Comparison of ENCODE assay signal across 8 cellular contexts in the genomic region with DNA sequence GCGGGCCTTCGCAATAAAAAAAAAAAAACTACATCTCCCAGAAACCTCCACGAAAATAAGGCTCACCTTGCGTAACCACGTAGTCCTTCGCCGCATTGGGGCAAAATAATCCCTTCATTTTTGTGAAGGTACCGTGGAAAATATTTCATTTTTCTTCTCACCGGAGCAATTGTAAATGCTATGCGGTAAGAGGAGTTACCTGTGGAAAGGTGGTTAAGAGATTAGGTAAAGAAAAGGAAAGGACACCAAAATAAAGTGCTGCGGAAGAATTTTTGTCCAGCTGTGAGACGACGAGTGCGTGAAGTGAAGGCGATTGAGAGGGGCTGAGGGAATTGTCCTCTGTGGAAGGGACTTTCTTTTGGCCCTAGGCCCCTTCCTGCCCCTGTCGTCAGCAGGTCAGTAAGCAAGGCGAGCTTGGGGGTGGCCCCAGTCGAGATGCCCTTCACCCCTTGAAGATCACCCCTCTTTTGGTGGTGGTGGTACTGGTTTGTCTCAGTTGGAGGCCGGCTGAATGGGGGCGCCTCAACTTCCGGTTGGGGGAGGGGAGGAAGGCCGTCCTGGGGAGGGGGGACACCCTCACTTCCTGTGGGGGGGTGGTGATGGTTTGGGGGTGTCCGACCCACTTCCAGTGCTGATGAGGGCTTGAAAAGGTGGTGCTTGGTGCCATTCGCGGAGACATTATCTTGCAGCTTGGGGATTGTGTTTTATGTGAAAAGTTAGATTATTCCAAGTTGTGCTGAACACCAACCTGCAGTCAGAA. TPM values are rescaled to one million over a fixed set of nuclear protein-coding genes. Genes with fewer than 3 reads are reported as not detected.
A peak's percentile ranks its signal among the peaks of the same experiment; 100 is the strongest.
DNase-seq lines count a peak whose midpoint lies in the region; ATAC-seq and TF ChIP-seq lines count a peak whose summit lies in the region.

A gene (plus strand): TSS at position 279 of the 760 bp plus-strand sequence. CDS start 37,520 bp downstream, outside the sequence.

- H3K9me3 ChIP-seq in T-helper 17 cell (ENCODE audit: control insufficient read depth, low read length, poor library complexity, severe bottlenecking) (no peaks in the 10 kb centered on the region), right cardiac atrium (ENCODE audit: control insufficient read depth, low read length) (no peaks in the 10 kb centered on the region), aorta (ENCODE audit: control insufficient read depth, low read length) (no peaks in the 10 kb centered on the region)

- H3K27ac ChIP-seq in angular gyrus (ENCODE audit: low read depth, low read length) (peak within 1 kb of the TSS; percentile 93), right cardiac atrium (ENCODE audit: low read length) (peak within 1 kb of the TSS; percentile 100), aorta (ENCODE audit: low read depth in 1 of 2, low read length in 2 of 2) (peak within 1 kb of the TSS; percentile 62 to 90)

- H3K27me3 ChIP-seq in right cardiac atrium (ENCODE audit: control insufficient read depth, insufficient read depth): no peaks in the 10 kb centered on the region
- no peaks in the 10 kb centered on the region for H3K27me3 ChIP-seq in aorta (ENCODE audit: control insufficient read depth in 1 of 2, insufficient read depth in 2 of 2, low read length in 1 of 2)

- peaks cover 8% of the 10 kb centered on the region for H3K27me3 Mint-ChIP-seq in T-helper 17 cell

- DNase-seq in NCI-H1436 (lab: John Stamatoyannopoulos, UW): peak; percentile 84
- peak; percentile 19 to 26 (median 20) for DNase-seq in T-helper 17 cell
- peak; percentile 63 to 85 (median 82) for DNase-seq in right cardiac atrium
- DNase-seq in putamen (ENCODE audit: low spot score): peak; percentile 65
- DNase-seq in aorta: peak; percentile 64 to 85

- under 1% methylated on average over 25 of the region's 25 CpGs for WGBS in right cardiac atrium
- WGBS in aorta, 2 donors: 0 to 1% methylated on average over 25 of the region's 25 CpGs

- no peak for TF ChIP-seq CTCF in GM12875 (IDR thresholded peaks at IDR 0.05; ENCODE audit: borderline replicate concordance, insufficient read depth, low read depth, low read length)

- H3K36me3 Mint-ChIP-seq in T-helper 17 cell (ENCODE audit: low read depth): peaks cover 3% of the 10 kb centered on the region

- peaks cover 2% of the 10 kb centered on the region for H3K4me1 ChIP-seq in right cardiac atrium (ENCODE audit: control insufficient read depth, insufficient read depth, low read length)
- peaks cover 0 to 2% of the 10 kb centered on the region in 2 donors for H3K4me1 ChIP-seq in aorta (ENCODE audit: control insufficient read depth in 1 of 2, insufficient read depth in 2 of 2, low read length in 2 of 2)

- peaks cover 39% of the 10 kb centered on the region for H3K4me1 Mint-ChIP-seq in T-helper 17 cell

- intact Hi-C loops in right cardiac atrium (cut with DNase I) (loop anchor here in 3 of 4 donors (5.0 to 10.0 kb wide), 3 partner anchors 64 to 77 kb away; no protein-coding TSS in a partner anchor), aorta (cut with DNase I) (loop anchor here (2.0 to 5.0 kb wide), 2 partner anchors 76 to 77 kb away; no protein-coding TSS in a partner anchor)

- peak; percentile 36 for ATAC-seq in HG02763 (IDR thresholded peaks at IDR 0.05; ENCODE audit: unreplicated experiment)
- peak; percentile 65 for ATAC-seq in T-helper 17 cell
- ATAC-seq in right cardiac atrium: peak; percentile 59 to 65
- peak; percentile 86 for ATAC-seq in aorta (ENCODE audit: low FRiP score)

- H3K4me3 ChIP-seq in GM12875 (ENCODE audit: low read depth, low read length) (peak within 1 kb of the TSS; percentile 93), right cardiac atrium (ENCODE audit: low read length) (peak within 1 kb of the TSS; percentile 87), aorta (ENCODE audit: low read length in 2 of 2) (peak within 1 kb of the TSS; percentile 85 to 95)

- peak within 1 kb of the TSS; percentile 97 for H3K27ac Mint-ChIP-seq in T-helper 17 cell

- H3K4me3 Mint-ChIP-seq in T-helper 17 cell: peak within 1 kb of the TSS; percentile 98

- H3K36me3 ChIP-seq in aorta (ENCODE audit: control insufficient read depth in 1 of 2, insufficient read depth in 2 of 2, low read length in 1 of 2): no peaks in the 10 kb centered on the region

RNA-seq across cellular contexts. Expression of the gene that starts here (rescaled TPM):
- 10 to 100 TPM; 22.3 to 30.6 TPM for total RNA-seq in T-helper 17 cell
- 10 to 100 TPM; 39.3 to 51.9 (median 43.8) TPM for total RNA-seq in right cardiac atrium
- polyA plus RNA-seq in right cardiac atrium: 20.4 TPM
- 10 to 100 TPM; 29.7 to 44.2 TPM for total RNA-seq in aorta
- polyA plus RNA-seq in aorta: 10 to 100 TPM; 11.6 to 15.0 TPM

Comparison
In these comparisons a context has a peak if more than half of its experiments do, and no peak if none do; other contexts are left out.
1. Peak in every context shown above with its lines: DNase-seq, ATAC-seq, H3K4me3 ChIP-seq and H3K27ac ChIP-seq.
2. ATAC-seq: peak in every context shown above with its lines; median percentile 86 in aorta; 65 in T-helper 17 cell; 62 in right cardiac atrium; 36 in HG02763.
3. DNase-seq: peak in every context shown above with its lines; median percentile 84 in NCI-H1436; 82 in right cardiac atrium; 74 in aorta; 65 in putamen; 20 in T-helper 17 cell.